12 cellular contexts compared by ENCODE assay signal in the genomic region with DNA sequence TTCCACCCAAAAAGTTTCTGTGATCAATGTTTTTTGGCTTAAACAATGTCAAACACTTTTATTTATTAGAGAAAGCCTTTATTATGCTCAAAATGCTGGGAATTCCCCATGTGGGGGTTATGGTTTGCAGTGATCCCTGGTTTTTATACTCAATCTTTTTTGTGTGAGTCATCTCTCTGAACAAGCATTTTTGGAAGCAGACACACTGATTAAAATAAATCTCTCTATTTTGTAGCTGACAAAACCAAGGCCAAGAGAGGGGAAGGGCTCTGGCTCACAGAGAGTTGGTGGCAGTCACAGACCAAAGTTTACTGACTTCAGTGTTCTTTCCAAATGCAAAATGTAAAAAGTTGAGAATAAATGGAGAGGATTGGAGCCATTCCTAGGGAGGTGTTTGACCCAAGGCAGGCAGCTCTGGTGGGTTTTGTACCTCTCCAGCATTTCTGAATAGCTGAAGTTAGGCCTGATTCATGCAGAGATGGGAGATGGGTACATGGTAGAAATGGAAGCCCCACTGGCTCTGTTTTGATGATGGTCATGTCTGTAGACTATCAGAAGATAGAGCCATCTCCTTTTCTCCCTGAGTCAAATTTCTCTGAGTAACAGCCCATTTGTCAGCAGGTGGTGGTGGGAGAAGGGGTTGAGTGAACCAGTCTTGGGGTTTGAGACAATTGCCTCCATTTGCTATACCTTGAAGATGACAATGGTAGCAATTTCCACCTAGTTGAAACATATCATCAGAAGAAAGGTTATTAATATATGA. TPM values are rescaled to one million over a fixed set of nuclear protein-coding genes. Genes with fewer than 3 reads are reported as not detected.
A peak's percentile ranks its signal among the peaks of the same experiment; 100 is the strongest.
DNase-seq lines count a peak whose midpoint lies in the region; FAIRE-seq and TF ChIP-seq lines count a peak whose summit lies in the region.
"Had no signal": no experiment of that assay in that cellular context is flagged by ENCODE, and none has a peak within 500 bp of the region (broad histone marks: within the 10 kb centered on the region; RNA-seq: fewer than 3 reads in every experiment).

No MANE protein-coding gene starts in this region.

- no peaks in the 10 kb centered on the region for H3K79me2 ChIP-seq in astrocyte (ENCODE audit: insufficient read depth, low read length)

- H3K27me3 Mint-ChIP-seq in astrocyte (ENCODE audit: low read depth, unreplicated experiment): no peaks in the 10 kb centered on the region

- H3K9me3 Mint-ChIP-seq in astrocyte (ENCODE audit: unreplicated experiment): no peaks in the 10 kb centered on the region
- H3K9me3 Mint-ChIP-seq: neural crest cell had no signal

- peaks cover 16% of the 10 kb centered on the region for H3K4me1 Mint-ChIP-seq in astrocyte (ENCODE audit: low read depth, unreplicated experiment)
- H3K4me1 Mint-ChIP-seq: neural crest cell had no signal

- no peaks in the 10 kb centered on the region for H3K9me3 ChIP-seq in astrocyte (ENCODE audit: insufficient read depth, low read depth, low read length)
- H3K9me3 ChIP-seq in esophagus squamous epithelium: no peaks in the 10 kb centered on the region
- H3K9me3 ChIP-seq: upper lobe of left lung had no signal

- FAIRE-seq in astrocyte (lab: Jason Lieb, UNC): no peak

- CTCF ChIA-PET in AG04449 (lab: Yijun Ruan, JAX): interaction anchor here (0.7 to 1.8 kb wide), 3 partner anchors 9 to 160 kb away, joined by 3 to 6 read pairs (median 4); no protein-coding TSS in a partner anchor

- peak overlapping the region; percentile 33 for H3K9ac ChIP-seq in astrocyte (ENCODE audit: low read length)

- POLR2A ChIA-PET in AG04449 (lab: Yijun Ruan, JAX): interaction anchor here (0.6 kb wide), 1 partner anchor 41 kb away, joined by 4 read pairs; no protein-coding TSS in a partner anchor

- TF ChIP-seq CTCF in AG04449 (IDR thresholded peaks at IDR 0.05; ENCODE audit: insufficient read depth, low read length, missing control alignments): no peak
- TF ChIP-seq CTCF in astrocyte (IDR thresholded peaks at IDR 0.05; ENCODE audit: insufficient read depth, low read depth, low read length): no peak
- no peak for TF ChIP-seq CTCF in esophagus squamous epithelium (IDR thresholded peaks at IDR 0.05)

- DNase-seq in AG04449 (ENCODE audit: low read depth, low spot score) (peak; percentile 24), Daoy (ENCODE audit: low read depth) (peak; percentile 60), astrocyte (ENCODE audit: low read depth) (peak; percentile 78), kidney glomerular epithelial cell (lab: John Stamatoyannopoulos, UW) (peak; percentile 37), NCI-H2081 treated with DMSO at 0.1 percent for 48 hours (lab: John Stamatoyannopoulos, UW) (no peak), substantia nigra (lab: John Stamatoyannopoulos, UW) (no peak), esophagus squamous epithelium (lab: John Stamatoyannopoulos, UW) (no peak), germinal center (ENCODE audit: low spot score) (no peak)
- DNase-seq: DMS53, NCI-H510A, upper lobe of left lung had no signal

- intact Hi-C loops in esophagus squamous epithelium (cut with DNase I): no loop called here

- H2AFZ ChIP-seq in astrocyte (ENCODE audit: low read depth, low read length): peak overlapping the region; percentile 2

- H3K36me3 Mint-ChIP-seq in astrocyte (ENCODE audit: low read depth, unreplicated experiment): no peaks in the 10 kb centered on the region

- no peaks in the 10 kb centered on the region for H4K20me1 ChIP-seq in astrocyte (ENCODE audit: insufficient read depth, low read length)

- H3K4me3 Mint-ChIP-seq in astrocyte (ENCODE audit: unreplicated experiment): no peak overlapping the region
- H3K4me3 Mint-ChIP-seq: neural crest cell had no signal

- H3K27me3 ChIP-seq in astrocyte (ENCODE audit: insufficient read depth, low read length) (no peaks in the 10 kb centered on the region), esophagus squamous epithelium (no peaks in the 10 kb centered on the region)
- H3K27me3 ChIP-seq: upper lobe of left lung had no signal

- H3K4me3 ChIP-seq in AG04449 (ENCODE audit: low read depth, low read length) (no peak overlapping the region), astrocyte (ENCODE audit: insufficient read depth, low read depth, low read length) (no peak overlapping the region), esophagus squamous epithelium (no peak overlapping the region)
- H3K4me3 ChIP-seq: upper lobe of left lung had no signal

- no peak for TF ChIP-seq POLR2A in esophagus squamous epithelium (IDR thresholded peaks at IDR 0.05)

- peak overlapping the region; percentile 1 for H3K27ac Mint-ChIP-seq in astrocyte (ENCODE audit: unreplicated experiment)

- H3K36me3 ChIP-seq in astrocyte (ENCODE audit: insufficient read depth, low read length): no peaks in the 10 kb centered on the region
- no peaks in the 10 kb centered on the region for H3K36me3 ChIP-seq in esophagus squamous epithelium
- H3K36me3 ChIP-seq: upper lobe of left lung had no signal

- peak overlapping the region; percentile 56 for H3K27ac ChIP-seq in astrocyte (ENCODE audit: low read depth, low read length)
- no peak overlapping the region for H3K27ac ChIP-seq in substantia nigra (ENCODE audit: low read depth, low read length, poor library complexity, severe bottlenecking)
- H3K27ac ChIP-seq in esophagus squamous epithelium: peak overlapping the region in 1 of 4 donors; percentile 42
- H3K27ac ChIP-seq: upper lobe of left lung had no signal

- H3K4me2 ChIP-seq in astrocyte (ENCODE audit: low read length): peak overlapping the region; percentile 62

- H3K4me1 ChIP-seq in astrocyte (ENCODE audit: insufficient read depth, low read length) (peaks cover 14% of the 10 kb centered on the region), esophagus squamous epithelium (peaks cover 0 to 17% (median 10%) of the 10 kb centered on the region in 3 donors)
- H3K4me1 ChIP-seq: upper lobe of left lung had no signal

RNA-seq across cellular contexts. Expression of a gene that starts 45.4 kb away (rescaled TPM):
- 164 and 169 TPM in 2 replicates for total RNA-seq in Daoy (2014; rRNA removed; shearing (Covaris generic))
- total RNA-seq in astrocyte (42.3 and 52.1 TPM in 2 replicates), esophagus squamous epithelium (100 to 1,000 TPM; 274 to 823 (median 604) TPM)

Comparison
In these comparisons a context has a peak if more than half of its experiments do, and no peak if none do; other contexts are left out.
1. DNase-seq: peak in AG04449 (single experiment), Daoy (single experiment), astrocyte (single experiment) and kidney glomerular epithelial cell (single experiment); none in NCI-H2081 treated with DMSO at 0.1 percent for 48 hours (single experiment), substantia nigra (0 of 49), esophagus squamous epithelium (single experiment) and germinal center (single experiment).